Comparison of ENCODE assay signal across 27 cellular contexts in the genomic region with DNA sequence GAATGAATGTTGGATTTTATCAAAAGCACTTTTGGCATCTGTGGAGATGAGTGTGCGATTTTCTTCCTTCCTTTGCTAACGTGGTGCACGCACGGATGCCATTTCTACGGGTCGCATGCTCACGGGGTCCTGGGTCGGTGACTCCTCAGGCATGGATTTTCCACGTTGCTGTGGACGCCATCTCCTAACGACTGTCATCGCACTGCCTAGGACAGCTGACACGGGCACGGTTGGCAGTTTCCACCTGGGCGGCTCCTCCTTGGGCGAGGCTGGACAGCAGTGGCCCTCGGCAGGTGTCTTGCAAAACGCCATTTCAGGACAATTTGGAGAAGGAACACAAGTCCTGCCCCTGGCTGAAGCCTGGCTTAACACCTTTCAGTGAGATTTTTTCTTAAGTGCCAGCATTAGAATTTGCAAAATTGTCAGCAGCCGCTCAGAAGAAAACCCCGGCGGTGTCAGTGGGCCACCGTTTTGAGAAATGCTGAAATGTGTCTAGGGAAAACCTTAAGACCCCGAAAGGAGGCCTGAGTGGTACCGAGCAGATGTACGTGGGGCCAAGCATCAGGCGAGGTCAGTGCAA. TPM values are rescaled to one million over a fixed set of nuclear protein-coding genes. Genes with fewer than 3 reads are reported as not detected.
DNase-seq lines count a peak whose midpoint lies in the region; ATAC-seq and TF ChIP-seq lines count a peak whose summit lies in the region.
"Had no signal": no experiment of that assay in that cellular context is flagged by ENCODE, and none has a peak within 500 bp of the region (broad histone marks: within the 10 kb centered on the region; RNA-seq: fewer than 3 reads in every experiment).

No MANE protein-coding gene starts in this region.

- H3K14ac ChIP-seq in H9 (ENCODE audit: insufficient read depth, low read length): no peak overlapping the region

- H3K9me3 ChIP-seq in vagina: no peaks in the 10 kb centered on the region
- no peaks in the 10 kb centered on the region for H3K9me3 ChIP-seq in PC-3 (ENCODE audit: low read length)
- H3K9me3 ChIP-seq in H9 (ENCODE audit: control insufficient read depth, low read depth, low read length): no peaks in the 10 kb centered on the region
- H3K9me3 ChIP-seq: BLaER1, SJCRH30 had no signal

- no peaks in the 10 kb centered on the region for H3K23me2 ChIP-seq in H9 (ENCODE audit: insufficient read length, low read depth, low read length, poor library complexity, severe bottlenecking)

- H3K27ac Mint-ChIP-seq in H9: 0 out of 7 replicates have a peak overlapping the region, but pooled peaks of 1 of the 3 experiments have one; percentile 40

- H4K8ac ChIP-seq in H9 (replicated peaks; ENCODE audit: insufficient read length, low read depth, low read length): no peak overlapping the region

- H2BK20ac ChIP-seq in H9 (ENCODE audit: low read depth, low read length, poor library complexity, severe bottlenecking): no peak overlapping the region

- CTCF ChIA-PET in PC-3 (lab: Charles Lee): no interaction called here

- H2AK5ac ChIP-seq in H9 (ENCODE audit: insufficient read length, low read length): no peak overlapping the region

- H2BK15ac ChIP-seq in H9 (ENCODE audit: low read depth, low read length): no peak overlapping the region

- H3K79me1 ChIP-seq in H9 (ENCODE audit: insufficient read depth, low read depth, low read length, poor library complexity, severe bottlenecking): no peaks in the 10 kb centered on the region

- H3K27ac ChIP-seq in vagina: no peak overlapping the region
- H3K27ac ChIP-seq in PC-3 (ENCODE audit: low read length): no peak overlapping the region
- H3K27ac ChIP-seq in H9 (ENCODE audit: insufficient read length, low read depth, low read length): no peak overlapping the region
- H3K27ac ChIP-seq: BLaER1, SJCRH30 had no signal

- DNase-seq in activated effector memory CD4-positive, alpha-beta T cell treated with anti-CD3 and anti-CD28 coated beads, Interleukin-2, amount 50 U/mL, for 16 hours: peak; percentile 59
- DNase-seq in activated effector memory CD4-positive, alpha-beta T cell treated with Interleukin-2 at 50 U/mL for 16 hours: no peak
- peak; percentile 38 for DNase-seq in islet precursor cell
- DNase-seq in omental fat pad (ENCODE audit: low spot score): peak; percentile 20
- peak; percentile 62 to 74 for DNase-seq in vagina (ENCODE audit: extremely low spot score in 2 of 2)
- DNase-seq in PC-3: no peak
- no peak for DNase-seq in H9
- no peak for DNase-seq in activated CD4-positive, alpha-beta T cell treated with anti-CD3 and anti-CD28 coated beads for 1 hour
- DNase-seq: CD4-positive, alpha-beta memory T cell; COR-L47; DMS53; GOT3; HCEC 1CT; Kasumi-1; NCI-H1105; NCI-H1436 treated with DMSO at 0.1 percent for 48 hours; NCI-H1930; NCI-H2107; NCI-H524 treated with DMSO at 0.1 percent for 48 hours; NCI-H774; SJCRH30 had no signal

- H4K5ac ChIP-seq in H9 (ENCODE audit: insufficient read length, low read depth, low read length): no peak overlapping the region

- H3K9ac ChIP-seq in PC-3 (ENCODE audit: low read length): no peak overlapping the region
- H3K9ac ChIP-seq in H9 (ENCODE audit: extremely low read depth, insufficient read length, low read length): no peak overlapping the region
- H3K9ac ChIP-seq: BLaER1 had no signal

- H3K27me3 ChIP-seq in vagina: no peaks in the 10 kb centered on the region
- H3K27me3 ChIP-seq in PC-3 (ENCODE audit: low read length): no peaks in the 10 kb centered on the region
- H3K27me3 ChIP-seq in H9 (ENCODE audit: insufficient read depth, low read length): no peaks in the 10 kb centered on the region
- H3K27me3 ChIP-seq: BLaER1, SJCRH30 had no signal

- BruUV-seq in PC-3 (replicated peaks; lab: Mats Ljungman, UMichigan): no TSS peak

- H2BK5ac ChIP-seq in H9 (ENCODE audit: insufficient read length, low read length): no peak overlapping the region

- H2AFZ ChIP-seq in PC-3 (ENCODE audit: low read length) (no peak overlapping the region), H9 (ENCODE audit: low read length) (no peak overlapping the region)

- intact Hi-C loops in vagina (cut with DNase I) (no loop called here), PC-3 (cut with micrococcal nuclease) (no loop called here)

- H3K4me2 ChIP-seq in PC-3 (ENCODE audit: low read length) (no peak overlapping the region), H9 (ENCODE audit: insufficient read depth, insufficient read length, low read length) (no peak overlapping the region)
- H3K4me2 ChIP-seq: BLaER1 had no signal

- H3K9me2 ChIP-seq in PC-3 (replicated peaks; ENCODE audit: low read length): no peaks in the 10 kb centered on the region

- TF ChIP-seq CTCF in omental fat pad (IDR thresholded peaks at IDR 0.05) (no peak), vagina (IDR thresholded peaks at IDR 0.05) (no peak), PC-3 (conservative IDR thresholded peaks at IDR 0.05; ENCODE audit: low read depth, low read length) (no peak), H9 (conservative IDR thresholded peaks at IDR 0.05) (no peak)

- no peaks in the 10 kb centered on the region for H3F3A ChIP-seq in PC-3 (ENCODE audit: low read length, unreplicated experiment)

- no peak for TF ChIP-seq POLR2A in vagina (IDR thresholded peaks at IDR 0.05)

- H3T11ph ChIP-seq in H9 (ENCODE audit: low read length): no peak overlapping the region

- no peak overlapping the region for H3K23ac ChIP-seq in H9 (ENCODE audit: insufficient read length, low read depth, low read length)

- H2BK12ac ChIP-seq in H9 (ENCODE audit: insufficient read length, low read depth, low read length): no peak overlapping the region

- POLR2A ChIA-PET in PC-3 (lab: Charles Lee; ENCODE audit: unreplicated experiment): no interaction called here

- no peak overlapping the region for H3K56ac ChIP-seq in H9 (ENCODE audit: insufficient read length, low read depth, low read length)

- peaks cover 1 to 7% of the 10 kb centered on the region in 2 experiments; a peak in 3 of 4 replicates for H3K4me1 Mint-ChIP-seq in H9

- H3K36me3 ChIP-seq in vagina (no peaks in the 10 kb centered on the region), PC-3 (ENCODE audit: low read depth, low read length) (no peaks in the 10 kb centered on the region)
- H3K36me3 ChIP-seq: BLaER1, SJCRH30 had no signal

- H3K4ac ChIP-seq in H9 (ENCODE audit: low read depth, low read length): no peak overlapping the region

- H3K9me3 Mint-ChIP-seq in H9: no peaks in the 10 kb centered on the region
- H3K9me3 Mint-ChIP-seq: CD4-positive, alpha-beta memory T cell had no signal

- ATAC-seq in omental fat pad (ENCODE audit: low FRiP score) (no peak), PC-3 (no peak)
- ATAC-seq: HepG2, Right ventricle myocardium inferior, SK-N-SH treated with all-trans-retinoic acid at 6 μM for 48 hours had no signal

- H3K4me1 ChIP-seq in vagina (no peaks in the 10 kb centered on the region), PC-3 (ENCODE audit: insufficient read depth, low read length) (no peaks in the 10 kb centered on the region), H9 (ENCODE audit: insufficient read depth, low read length) (no peaks in the 10 kb centered on the region)
- H3K4me1 ChIP-seq: SJCRH30 had no signal

- H3K79me2 ChIP-seq in PC-3 (ENCODE audit: low read length) (no peaks in the 10 kb centered on the region), H9 (ENCODE audit: insufficient read depth, low read length) (no peaks in the 10 kb centered on the region)

- H4K91ac ChIP-seq in H9 (ENCODE audit: insufficient read length, low read depth, low read length): no peak overlapping the region

- no peaks in the 10 kb centered on the region for H3K36me3 Mint-ChIP-seq in H9 (ENCODE audit: insufficient read depth in 1 of 3, low read depth in 3 of 3)
- H3K36me3 Mint-ChIP-seq: CD4-positive, alpha-beta memory T cell had no signal

- H3K4me3 ChIP-seq in vagina (no peak overlapping the region), PC-3 (ENCODE audit: low read length) (no peak overlapping the region)
- H3K4me3 ChIP-seq: BLaER1, K562, SJCRH30 had no signal

- no peak overlapping the region for H3K4me3 Mint-ChIP-seq in H9
- H3K4me3 Mint-ChIP-seq: CD4-positive, alpha-beta memory T cell had no signal

- no peak overlapping the region for H3K18ac ChIP-seq in H9 (ENCODE audit: insufficient read length, low read depth, low read length)

- H3K27me3 Mint-ChIP-seq in H9 (ENCODE audit: low read depth): peaks cover 14% of the 10 kb centered on the region
- H3K27me3 Mint-ChIP-seq: CD4-positive, alpha-beta memory T cell had no signal

- H4K20me1 ChIP-seq in PC-3 (ENCODE audit: low read length): no peaks in the 10 kb centered on the region
- H4K20me1 ChIP-seq in H9 (ENCODE audit: control insufficient read depth, insufficient read depth, insufficient read length): no peaks in the 10 kb centered on the region
- H4K20me1 ChIP-seq: BLaER1 had no signal

- WGBS in H9 (ENCODE audit: extremely low coverage, insufficient read length, low lambda C conversion rate): no CpG with 5 or more reads among the region's 26 CpGs

- H2BK120ac ChIP-seq in H9 (ENCODE audit: low read depth, low read length, poor library complexity, severe bottlenecking): no peak overlapping the region

RNA-seq across cellular contexts. Expression of a gene that starts 34.7 kb away (rescaled TPM):
- total RNA-seq in omental fat pad (10 to 100 TPM; 33.6 to 52.8 (median 39.9) TPM), vagina (52.5 TPM), PC-3 (2014; rRNA removed) (36.1 and 43.2 TPM in 2 replicates), H9 (2021) (32.3 and 32.4 TPM in 2 replicates)

RNA-seq across cellular contexts. Expression of a gene that starts 45.6 kb away (rescaled TPM):
- total RNA-seq in omental fat pad (1 to 10 TPM in 1 of 4 donors, under 1 TPM in 2, not detected in 1; 0.72 to 1.6 (median 0.82) TPM), vagina (3.9 TPM), PC-3 (2014; rRNA removed) (1.2 and 2.8 TPM in 2 replicates), H9 (2021) (24.2 and 28.4 TPM in 2 replicates)
- total RNA-seq: M059J, SJCRH30 had no signal

Comparison
In these comparisons a context has a peak if more than half of its experiments do, and no peak if none do; other contexts are left out.
1. DNase-seq: peak in activated effector memory CD4-positive, alpha-beta T cell treated with anti-CD3 and anti-CD28 coated beads, Interleukin-2, amount 50 U/mL, for 16 hours (single experiment), islet precursor cell (single experiment), omental fat pad (single experiment) and vagina (2 of 2); none in activated effector memory CD4-positive, alpha-beta T cell treated with Interleukin-2 at 50 U/mL for 16 hours (single experiment), PC-3 (single experiment), H9 (single experiment) and activated CD4-positive, alpha-beta T cell treated with anti-CD3 and anti-CD28 coated beads for 1 hour (single experiment).